ENCODE assay signal across 9 cellular contexts in genomic region chr15:67120009-67120838, GRCh38. TPM values are rescaled to one million over a fixed set of nuclear protein-coding genes. Genes with fewer than 3 reads are reported as not detected.
A peak's percentile ranks its signal among the peaks of the same experiment; 100 is the strongest.
DNase-seq lines count a peak whose midpoint lies in the region; ATAC-seq, FAIRE-seq and TF ChIP-seq lines count a peak whose summit lies in the region.
"Had no signal": no experiment of that assay in that cellular context is flagged by ENCODE, and none has a peak within 500 bp of the region (broad histone marks: within the 10 kb centered on the region; RNA-seq: fewer than 3 reads in every experiment).

No MANE protein-coding gene starts in this region.

- ATAC-seq in activated T-cell treated with anti-CD3 and anti-CD28 coated beads, Interleukin-2, amount 50 U/mL, for 4 hours: no peak
- ATAC-seq in GM19463 (IDR thresholded peaks at IDR 0.05; ENCODE audit: unreplicated experiment): no peak
- ATAC-seq in HG03095 (IDR thresholded peaks at IDR 0.05; ENCODE audit: unreplicated experiment): no peak
- ATAC-seq in HG03342 (IDR thresholded peaks at IDR 0.05; ENCODE audit: unreplicated experiment): no peak

- no peaks in the 10 kb centered on the region for H3K9me3 Mint-ChIP-seq in activated T-cell treated with anti-CD3 and anti-CD28 coated beads, Interleukin-2, amount 50 U/mL, for 4 hours

- H3K4me3 Mint-ChIP-seq in activated T-cell treated with anti-CD3 and anti-CD28 coated beads, Interleukin-2, amount 50 U/mL, for 4 hours: peak overlapping the region; percentile 20

- H3K4me1 ChIP-seq in HEK293 (ENCODE audit: control insufficient read depth, insufficient read depth, low read length) (peaks cover 2% of the 10 kb centered on the region), small intestine (ENCODE audit: control insufficient read depth in 2 of 2, insufficient read depth in 1 of 2, low read depth in 1 of 2, low read length in 1 of 2) (peaks cover 33 to 57% of the 10 kb centered on the region in 2 donors)

- no peaks in the 10 kb centered on the region for H3K27me3 Mint-ChIP-seq in activated T-cell treated with anti-CD3 and anti-CD28 coated beads, Interleukin-2, amount 50 U/mL, for 4 hours (ENCODE audit: low read depth)

- H3K27ac ChIP-seq in HEK293 (ENCODE audit: extremely low read depth, low read depth, low read length) (no peak overlapping the region), small intestine (ENCODE audit: low read depth in 1 of 2, low read length in 1 of 2) (peak overlapping the region; percentile 64 to 96)

- H3K36me3 ChIP-seq in HEK293 (ENCODE audit: control insufficient read depth in 2 of 2, insufficient read depth in 1 of 2, low read length in 2 of 2) (no peaks in the 10 kb centered on the region), small intestine (ENCODE audit: control insufficient read depth in 2 of 2, insufficient read depth in 2 of 2, low read length in 2 of 2) (no peaks in the 10 kb centered on the region)

- peaks cover 89% of the 10 kb centered on the region for H3K4me1 Mint-ChIP-seq in activated T-cell treated with anti-CD3 and anti-CD28 coated beads, Interleukin-2, amount 50 U/mL, for 4 hours (ENCODE audit: low read depth)

- CTCF ChIA-PET in HEK293 (lab: Yijun Ruan, JAX): no interaction called here

- FAIRE-seq in small intestine (lab: Jason Lieb, UNC): no peak

- H3K27me3 ChIP-seq in small intestine (ENCODE audit: control insufficient read depth in 2 of 2, insufficient read depth in 2 of 2, low read length in 2 of 2): no peaks in the 10 kb centered on the region

- 56 to 62% (median 57%) methylated on average over 9 of the region's 9 CpGs for WGBS in small intestine, 3 donors

- H3K4me3 ChIP-seq in HEK293 (ENCODE audit: low read depth, low read length) (no peak overlapping the region), small intestine (ENCODE audit: low read depth in 1 of 2, low read length in 2 of 2) (no peak overlapping the region)

- TF ChIP-seq CTCF in HEK293 (tag by site-specific recombination; IDR thresholded peaks at IDR 0.05): no peak

- POLR2A ChIA-PET in HEK293 (lab: Yijun Ruan, JAX): interaction anchor here (0.8 to 1.2 kb wide), 3 partner anchors 10 to 175 kb away, joined by 3 read pairs; no protein-coding TSS in a partner anchor

- H3K9me3 ChIP-seq in HEK293 (ENCODE audit: control insufficient read depth, insufficient read depth, low read depth, low read length): no peaks in the 10 kb centered on the region
- H3K9me3 ChIP-seq in small intestine (ENCODE audit: control insufficient read depth, low read depth): no peaks in the 10 kb centered on the region

- H3K36me3 Mint-ChIP-seq in activated T-cell treated with anti-CD3 and anti-CD28 coated beads, Interleukin-2, amount 50 U/mL, for 4 hours (ENCODE audit: insufficient read depth): peaks cover 10% of the 10 kb centered on the region

- DNase-seq in activated T-cell treated with anti-CD3 and anti-CD28 coated beads, Interleukin-2, amount 50 U/mL, for 4 hours: no peak
- DNase-seq in islet precursor cell (peak; percentile 51), small intestine (peak; percentile 79), iPS-NIHi7 (ENCODE audit: extremely low spot score) (no peak)
- DNase-seq: NCI-H2081 had no signal

TF ChIP-seq in HEK293, 187 proteins besides CTCF, POLR2A, EP300 and RAD21:
- TF ChIP-seq ZNF623 (tag by site-specific recombination; IDR thresholded peaks at IDR 0.05): peak; percentile 47
- no peak for TF ChIP-seq ZFHX2 (tag by site-specific recombination; conservative IDR thresholded peaks at IDR 0.05)
- no peak for TF ChIP-seq ZNF837 (tag by site-specific recombination; IDR thresholded peaks at IDR 0.05)
- TF ChIP-seq ZSCAN4 (tag by site-specific recombination; IDR thresholded peaks at IDR 0.05): no peak
- no peak for TF ChIP-seq SCRT1 (tag by site-specific recombination; IDR thresholded peaks at IDR 0.05; ENCODE audit: borderline replicate concordance)
- TF ChIP-seq ZNF658 (tag by site-specific recombination; IDR thresholded peaks at IDR 0.05): no peak
- no peak for TF ChIP-seq REST (tag by site-specific recombination; IDR thresholded peaks at IDR 0.05)
- no peak for TF ChIP-seq ZNF274 (IDR thresholded peaks at IDR 0.05; ENCODE audit: low read length)
- no peak for TF ChIP-seq ZNF274 (tag by site-specific recombination; IDR thresholded peaks at IDR 0.05; ENCODE audit: borderline replicate concordance)
- no peak for TF ChIP-seq ZNF626 (tag by site-specific recombination; IDR thresholded peaks at IDR 0.05)

RNA-seq across cellular contexts. Expression of gene SMAD3, which starts 54.8 kb away (rescaled TPM):
- total RNA-seq in activated T-cell treated with anti-CD3 and anti-CD28 coated beads, Interleukin-2, amount 50 U/mL, for 4 hours: 10 to 100 TPM; 23.2 to 25.7 (median 24.4) TPM
- 10 to 100 TPM; 11.6 to 17.0 (median 12.1) TPM for polyA plus RNA-seq in small intestine

Comparison
In these comparisons a context has a peak if more than half of its experiments do, and no peak if none do; other contexts are left out.
1. DNase-seq: peak in islet precursor cell (single experiment) and small intestine (single experiment); none in activated T-cell treated with anti-CD3 and anti-CD28 coated beads, Interleukin-2, amount 50 U/mL, for 4 hours (single experiment) and iPS-NIHi7 (single experiment).